10 cellular contexts compared by ENCODE assay signal in genomic region chr1:158527190-158527815, GRCh38. TPM values are rescaled to one million over a fixed set of nuclear protein-coding genes. Genes with fewer than 3 reads are reported as not detected.
DNase-seq lines count a peak whose midpoint lies in the region; ATAC-seq and TF ChIP-seq lines count a peak whose summit lies in the region.
"Had no signal": no experiment of that assay in that cellular context is flagged by ENCODE, and none has a peak within 500 bp of the region (broad histone marks: within the 10 kb centered on the region; RNA-seq: fewer than 3 reads in every experiment).

No MANE protein-coding gene starts in this region.

- ATAC-seq in GM21717 (IDR thresholded peaks at IDR 0.05; ENCODE audit: unreplicated experiment) (no peak), GM18520 (IDR thresholded peaks at IDR 0.05; ENCODE audit: unreplicated experiment) (no peak), HG02870 (IDR thresholded peaks at IDR 0.05; ENCODE audit: unreplicated experiment) (no peak)

- no peak overlapping the region for H3K4me3 ChIP-seq in choroid plexus epithelial cell (ENCODE audit: low read depth, low read length)

- TF ChIP-seq CTCF in choroid plexus epithelial cell (conservative IDR thresholded peaks at IDR 0.05; ENCODE audit: low read depth, low read length) = peak; percentile 73

- DNase-seq in NCI-H345 (lab: John Stamatoyannopoulos, UW) (peak; percentile 18), NCI-H345 treated with DMSO at 0.1 percent for 48 hours (lab: John Stamatoyannopoulos, UW; ENCODE audit: unreplicated experiment) (no peak), NCI-H1092 treated with DMSO at 0.1 percent for 48 hours (lab: John Stamatoyannopoulos, UW) (peak; percentile 69), choroid plexus epithelial cell (ENCODE audit: low read depth) (peak; percentile 72), renal cortical epithelial cell (ENCODE audit: low read depth) (peak; percentile 37)
- DNase-seq: CD8-positive, alpha-beta memory T cell; MV-4-11 had no signal

RNA-seq across cellular contexts. Expression of gene OR6Y1, which starts 26.9 kb away (rescaled TPM):
- not detected in 2 replicates for total RNA-seq in renal cortical epithelial cell
- total RNA-seq: CD8-positive, alpha-beta memory T cell had no signal

RNA-seq across cellular contexts. Expression of gene OR6P1, which starts 43.1 kb away (rescaled TPM):
- total RNA-seq in renal cortical epithelial cell = not detected in 2 replicates
- total RNA-seq: CD8-positive, alpha-beta memory T cell had no signal

RNA-seq across cellular contexts. Expression of gene OR10X1, which starts 52.4 kb away (rescaled TPM):
- not detected in 2 replicates for total RNA-seq in renal cortical epithelial cell
- total RNA-seq: CD8-positive, alpha-beta memory T cell had no signal

RNA-seq across cellular contexts. Expression of gene OR10R2, which starts 55.3 kb away (rescaled TPM):
- total RNA-seq in renal cortical epithelial cell = not detected in 2 replicates
- total RNA-seq: CD8-positive, alpha-beta memory T cell had no signal
